Comparison of ENCODE assay signal across 23 cellular contexts in genomic region chr16:86635181-86635580, GRCh38. TPM values are rescaled to one million over a fixed set of nuclear protein-coding genes. Genes with fewer than 3 reads are reported as not detected.
DNase-seq lines count a peak whose midpoint lies in the region; ATAC-seq and TF ChIP-seq lines count a peak whose summit lies in the region.
"Had no signal": no experiment of that assay in that cellular context is flagged by ENCODE, and none has a peak within 500 bp of the region (broad histone marks: within the 10 kb centered on the region; RNA-seq: fewer than 3 reads in every experiment).

No MANE protein-coding gene starts in this region.

- peaks cover 25% of the 10 kb centered on the region for H3K4me1 Mint-ChIP-seq in neural progenitor cell

- H3K9ac ChIP-seq in neural progenitor cell = no peak overlapping the region

- no peak for ATAC-seq in GM19467 (IDR thresholded peaks at IDR 0.05; ENCODE audit: unreplicated experiment)
- ATAC-seq in HG03378 (IDR thresholded peaks at IDR 0.05; ENCODE audit: unreplicated experiment) = no peak
- ATAC-seq: natural killer cell, psoas muscle had no signal

- H2AFZ ChIP-seq in ACC112 (ENCODE audit: low read length, unreplicated experiment) (peak overlapping the region; percentile 85), neural progenitor cell (replicated peaks) (no peak overlapping the region)

- TF ChIP-seq POLR2A in suprapubic skin (IDR thresholded peaks at IDR 0.05) = no peak

- no peaks in the 10 kb centered on the region for H3F3A ChIP-seq in neural progenitor cell (ENCODE audit: low read depth)

- H3K27ac Mint-ChIP-seq in neural progenitor cell = peak overlapping the region; percentile 74
- H3K27ac Mint-ChIP-seq: activated naive CD4-positive, alpha-beta T cell treated with anti-CD3 and anti-CD28 coated beads, Interleukin-2, amount 10 ng/mL, durations not matched to agents 7 days and 5 days; CD4-positive, alpha-beta T cell; natural killer cell had no signal

- TF ChIP-seq CTCF in coronary artery (IDR thresholded peaks at IDR 0.05) (no peak), neural progenitor cell (IDR thresholded peaks at IDR 0.05) (no peak), suprapubic skin (IDR thresholded peaks at IDR 0.05) (no peak)

- no peaks in the 10 kb centered on the region for H4K20me1 ChIP-seq in neural progenitor cell (ENCODE audit: low read depth)

- no peaks in the 10 kb centered on the region for H3K36me3 Mint-ChIP-seq in neural progenitor cell
- H3K36me3 Mint-ChIP-seq: activated naive CD4-positive, alpha-beta T cell treated with anti-CD3 and anti-CD28 coated beads, Interleukin-2, amount 10 ng/mL, durations not matched to agents 7 days and 5 days; natural killer cell had no signal

- peaks cover 21% of the 10 kb centered on the region for H3K27me3 Mint-ChIP-seq in neural progenitor cell (ENCODE audit: insufficient read depth, low read depth)

- peaks cover 37% of the 10 kb centered on the region for H3K4me1 ChIP-seq in ACC112 (ENCODE audit: control insufficient read depth, insufficient read depth, low read length, unreplicated experiment)
- peaks cover 16% of the 10 kb centered on the region for H3K4me1 ChIP-seq in neural progenitor cell
- no peaks in the 10 kb centered on the region for H3K4me1 ChIP-seq in suprapubic skin
- H3K4me1 ChIP-seq: esophagus muscularis mucosa, psoas muscle had no signal

- 82% methylated on average over 3 of the region's 3 CpGs for WGBS in suprapubic skin

- no peaks in the 10 kb centered on the region for H3K9me3 ChIP-seq in neural progenitor cell (ENCODE audit: low read depth)
- H3K9me3 ChIP-seq in suprapubic skin = no peaks in the 10 kb centered on the region
- H3K9me3 ChIP-seq: esophagus muscularis mucosa, psoas muscle had no signal

- no peak overlapping the region for H3K4me3 ChIP-seq in ACC112 (ENCODE audit: low read depth, low read length)
- no peak overlapping the region for H3K4me3 ChIP-seq in coronary artery
- no peak overlapping the region for H3K4me3 ChIP-seq in neural progenitor cell
- no peak overlapping the region for H3K4me3 ChIP-seq in suprapubic skin
- H3K4me3 ChIP-seq: esophagus muscularis mucosa, psoas muscle had no signal

- H3K27ac ChIP-seq in ACC112 (ENCODE audit: low read depth, low read length) = peak overlapping the region; percentile 14; the same call in 1 of the 2 replicates
- peak overlapping the region; percentile 13 to 42 for H3K27ac ChIP-seq in coronary artery
- no peak overlapping the region for H3K27ac ChIP-seq in neural progenitor cell
- H3K27ac ChIP-seq in suprapubic skin = no peak overlapping the region
- H3K27ac ChIP-seq: esophagus muscularis mucosa, HL-60, psoas muscle, WERI-Rb-1 had no signal

- no peak for TF ChIP-seq EP300 in suprapubic skin (IDR thresholded peaks at IDR 0.05)

- H3K9me3 Mint-ChIP-seq in neural progenitor cell = peaks cover 3% of the 10 kb centered on the region
- H3K9me3 Mint-ChIP-seq: activated naive CD4-positive, alpha-beta T cell treated with anti-CD3 and anti-CD28 coated beads, Interleukin-2, amount 10 ng/mL, durations not matched to agents 7 days and 5 days; CD4-positive, alpha-beta T cell; natural killer cell had no signal

- no peak overlapping the region for H3K4me3 Mint-ChIP-seq in neural progenitor cell
- H3K4me3 Mint-ChIP-seq: activated naive CD4-positive, alpha-beta T cell treated with anti-CD3 and anti-CD28 coated beads, Interleukin-2, amount 10 ng/mL, durations not matched to agents 7 days and 5 days; CD4-positive, alpha-beta T cell; natural killer cell had no signal

- H3K27me3 ChIP-seq in ACC112 (ENCODE audit: insufficient read depth, low read length) = no peaks in the 10 kb centered on the region
- no peaks in the 10 kb centered on the region for H3K27me3 ChIP-seq in neural progenitor cell
- peaks cover 43% of the 10 kb centered on the region for H3K27me3 ChIP-seq in suprapubic skin

- H3K36me3 ChIP-seq in ACC112 (ENCODE audit: insufficient read depth, low read length) (0 out of 2 replicates have a peak, but pooled peaks cover 7% of the 10 kb centered on the region), neural progenitor cell (no peaks in the 10 kb centered on the region), suprapubic skin (no peaks in the 10 kb centered on the region)
- H3K36me3 ChIP-seq: esophagus muscularis mucosa, WERI-Rb-1 had no signal

- H3K79me2 ChIP-seq in ACC112 (ENCODE audit: control insufficient read depth, insufficient read depth, low read length, unreplicated experiment) (no peaks in the 10 kb centered on the region), neural progenitor cell (ENCODE audit: low read depth) (no peaks in the 10 kb centered on the region)

- DNase-seq in RPMI7951 (ENCODE audit: low read depth) (peak; percentile 46), coronary artery (ENCODE audit: low spot score) (no peak), neural progenitor cell (ENCODE audit: low spot score) (peak; percentile 32), suprapubic skin (ENCODE audit: low spot score in 2 of 2) (no peak), NCI-H2171 treated with DMSO at 0.1 percent for 48 hours (lab: John Stamatoyannopoulos, UW) (no peak)
- DNase-seq: ACHN; activated CD4-positive, alpha-beta T cell treated with anti-CD3 and anti-CD28 coated beads, Interleukin-2, amount 50 U/mL, for 48 hours; activated naive CD4-positive, alpha-beta T cell treated with anti-CD3 and anti-CD28 coated beads, Interleukin-2, amount 10 ng/mL, durations not matched to agents 7 days and 5 days; activated T-cell treated with anti-CD3 and anti-CD28 coated beads, Interleukin-2, amount 50 U/mL, for 1 hour; CD4-positive, alpha-beta T cell; DMS79 treated with DMSO at 0.1 percent for 48 hours; natural killer cell; NCI-H2029; NCI-H524 treated with DMSO at 0.1 percent for 48 hours; psoas muscle; WERI-Rb-1 had no signal

- peak overlapping the region; percentile 22 for H3K4me2 ChIP-seq in neural progenitor cell

RNA-seq across cellular contexts. Expression of gene FOXL1, which starts 56.8 kb away (rescaled TPM):
- 4.3 and 5.7 TPM in 2 replicates for total RNA-seq in RPMI7951 (2014; rRNA removed; shearing (Covaris generic))
- total RNA-seq in neural progenitor cell (ENCODE audit: low replicate concordance) (0.07 and 0.31 TPM in 2 replicates), suprapubic skin (under 1 TPM in 2 of 4 donors, not detected in 2; 0.23 to 0.40 TPM)
- total RNA-seq: CD4-positive, alpha-beta T cell; H1; T-helper 1 cell treated with Interleukin-12 subunit alpha and Interleukin-12 subunit beta and Interleukin-4 antibody, amounts not matched to agents 30 ng/mL and 1 ng/mL, for 36 hours had no signal

Comparison
In these comparisons a context has a peak if more than half of its experiments do, and no peak if none do; other contexts are left out.
1. H3K27ac ChIP-seq: peak in ACC112 (single experiment) and coronary artery (2 of 2); none in neural progenitor cell (single experiment) and suprapubic skin (single experiment).
2. DNase-seq: peak in RPMI7951 (single experiment) and neural progenitor cell (single experiment); none in coronary artery (single experiment), suprapubic skin (0 of 2) and NCI-H2171 treated with DMSO at 0.1 percent for 48 hours (single experiment).